Comparison of ENCODE assay signal across 8 cellular contexts in genomic region chr17:72591500-72592241, GRCh38.
DNase-seq lines count a peak whose midpoint lies in the region; ATAC-seq and TF ChIP-seq lines count a peak whose summit lies in the region.

No MANE protein-coding gene starts in this region.

- 1 to 2% methylated on average over 19 to 41 of the region's 56 CpGs for WGBS in body of pancreas, 2 donors
- 1% methylated on average over 32 of the region's 56 CpGs for WGBS in suprapubic skin

- intact Hi-C loops in Caco-2 (cut with micrococcal nuclease; ENCODE audit: unreplicated experiment) (loop anchor here (1.0 to 5.0 kb wide), 4 partner anchors 12 to 91 kb away; no protein-coding TSS in a partner anchor), body of pancreas (cut with DNase I) (no loop called here), left colon (cut with DNase I, micrococcal nuclease) (no loop called here)

- H3K27ac ChIP-seq in body of pancreas (peak overlapping the region in 3 of 4 donors; percentile 72 to 81 (median 79)), suprapubic skin (peak overlapping the region; percentile 82)

- TF ChIP-seq CTCF in Caco-2 (IDR thresholded peaks at IDR 0.05; ENCODE audit: insufficient read depth in 1 of 2, low read depth in 1 of 2, low read length in 1 of 2, severe bottlenecking in 1 of 2, unreplicated experiment in 1 of 2) (no peak), body of pancreas (IDR thresholded peaks at IDR 0.05) (no peak), suprapubic skin (IDR thresholded peaks at IDR 0.05) (no peak)

- H3K27ac Mint-ChIP-seq in Caco-2 (ENCODE audit: unreplicated experiment) = peak overlapping the region; percentile 55

- H3K27me3 Mint-ChIP-seq in Caco-2 (ENCODE audit: insufficient read depth, unreplicated experiment) = peaks cover 3% of the 10 kb centered on the region

- H3K27me3 ChIP-seq in Caco-2 (replicated peaks; ENCODE audit: control insufficient read depth, insufficient read depth, low read length) (no peaks in the 10 kb centered on the region; the same call in 1 of the 2 replicates), body of pancreas (peaks cover 0 to 9% of the 10 kb centered on the region in 2 donors), suprapubic skin (peaks cover 33% of the 10 kb centered on the region)

- DNase-seq in Caco-2 (no peak), LHCN-M2 (ENCODE audit: low read depth) (peak; percentile 37), body of pancreas (peak in 3 of 4 donors; percentile 22 to 49 (median 31)), left colon (peak in 1 of 2 donors; percentile 49), suprapubic skin (ENCODE audit: low spot score in 2 of 2) (no peak), MV-4-11 (lab: John Stamatoyannopoulos, UW) (no peak)

- peak overlapping the region; percentile 65 for H3K4me3 ChIP-seq in Caco-2 (ENCODE audit: low read depth, low read length)
- H3K4me3 ChIP-seq in body of pancreas = peak overlapping the region; percentile 31 to 60
- peak overlapping the region; percentile 79 for H3K4me3 ChIP-seq in suprapubic skin

- CTCF ChIA-PET in Caco-2 (lab: Charles Lee) = interaction anchor here (0.7 to 1.2 kb wide), 3 partner anchors 12 to 271 kb away, joined by 3 to 7 read pairs (median 4); no protein-coding TSS in a partner anchor

- H3K9me3 Mint-ChIP-seq in Caco-2 (ENCODE audit: unreplicated experiment) = peaks cover 6% of the 10 kb centered on the region

- POLR2A ChIA-PET in Caco-2 (lab: Charles Lee) = interaction anchor here (0.5 to 1.3 kb wide), 4 partner anchors 11 to 1670 kb away, joined by 3 to 24 read pairs (median 5); no protein-coding TSS in a partner anchor

- ATAC-seq in body of pancreas (peak; percentile 28), left colon (peak; percentile 28), GM18858 (IDR thresholded peaks at IDR 0.05; ENCODE audit: unreplicated experiment) (no peak), HG03342 (IDR thresholded peaks at IDR 0.05; ENCODE audit: unreplicated experiment) (no peak)

- no peak for TF ChIP-seq EP300 in suprapubic skin (IDR thresholded peaks at IDR 0.05)

- peaks cover 25% of the 10 kb centered on the region for H3K4me1 ChIP-seq in Caco-2
- H3K4me1 ChIP-seq in body of pancreas = peaks cover 40% of the 10 kb centered on the region
- peaks cover 60% of the 10 kb centered on the region for H3K4me1 ChIP-seq in suprapubic skin

- BruUV-seq in Caco-2 (replicated peaks; lab: Mats Ljungman, UMichigan) = TSS peak; percentile 52

- H3K9me3 ChIP-seq in Caco-2 (no peaks in the 10 kb centered on the region), body of pancreas (no peaks in the 10 kb centered on the region), suprapubic skin (no peaks in the 10 kb centered on the region)

- peak overlapping the region; percentile 74 for H3K4me3 Mint-ChIP-seq in Caco-2 (ENCODE audit: unreplicated experiment)

- TF ChIP-seq POLR2A in body of pancreas (IDR thresholded peaks at IDR 0.05) (peak in 1 of 3 donors; percentile 38), suprapubic skin (IDR thresholded peaks at IDR 0.05) (no peak)

- peaks cover 12% of the 10 kb centered on the region for H3K36me3 Mint-ChIP-seq in Caco-2 (ENCODE audit: insufficient read depth, unreplicated experiment)

- peaks cover 25% of the 10 kb centered on the region for H3K4me1 Mint-ChIP-seq in Caco-2 (ENCODE audit: low read depth, unreplicated experiment)

- H3K36me3 ChIP-seq in Caco-2 (ENCODE audit: control insufficient read depth, insufficient read depth, low read length) (no peaks in the 10 kb centered on the region), body of pancreas (replicated peaks in 1 of 2; ENCODE audit: insufficient read depth in 1 of 2, low read depth in 2 of 2) (no peaks in the 10 kb centered on the region), suprapubic skin (no peaks in the 10 kb centered on the region)

Comparison
In these comparisons a context has a peak if more than half of its experiments do, and no peak if none do; other contexts are left out.
1. DNase-seq: peak in LHCN-M2 (single experiment) and body of pancreas (3 of 4); none in Caco-2 (0 of 2), suprapubic skin (0 of 2) and MV-4-11 (single experiment).
2. ATAC-seq: peak in body of pancreas (single experiment) and left colon (single experiment); none in GM18858 (single experiment) and HG03342 (single experiment).
3. Peak in every context shown above with its lines, with median percentiles within 50 percentile points of each other: H3K4me3 ChIP-seq.